In genomic region chr1:211013346-211014240, GRCh38 we compare ENCODE assay signal across 17 cellular contexts.
DNase-seq lines count a peak whose midpoint lies in the region; ATAC-seq and TF ChIP-seq lines count a peak whose summit lies in the region.
"Had no signal": no experiment of that assay in that cellular context is flagged by ENCODE, and none has a peak within 500 bp of the region (broad histone marks: within the 10 kb centered on the region; RNA-seq: fewer than 3 reads in every experiment).

No MANE protein-coding gene starts in this region.

- H3K4me3 Mint-ChIP-seq in effector memory CD8-positive, alpha-beta T cell = no peak overlapping the region
- H3K4me3 Mint-ChIP-seq: CD4-positive, CD25-positive, alpha-beta regulatory T cell had no signal

- H3K27me3 Mint-ChIP-seq in effector memory CD8-positive, alpha-beta T cell = peaks cover 43 to 86% of the 10 kb centered on the region in 2 donors

- no peak overlapping the region for H3K27ac Mint-ChIP-seq in effector memory CD8-positive, alpha-beta T cell
- H3K27ac Mint-ChIP-seq: CD4-positive, CD25-positive, alpha-beta regulatory T cell had no signal

- no peaks in the 10 kb centered on the region for H3K36me3 Mint-ChIP-seq in effector memory CD8-positive, alpha-beta T cell (ENCODE audit: insufficient read depth)
- H3K36me3 Mint-ChIP-seq: CD4-positive, CD25-positive, alpha-beta regulatory T cell had no signal

- peaks cover 0 to 2% of the 10 kb centered on the region in 2 donors for H3K9me3 Mint-ChIP-seq in effector memory CD8-positive, alpha-beta T cell

- H3K9me3 ChIP-seq in vagina = no peaks in the 10 kb centered on the region
- H3K9me3 ChIP-seq: A549 had no signal

- peak; percentile 62 for ATAC-seq in left lobe of liver
- ATAC-seq in HG02763 (IDR thresholded peaks at IDR 0.05; ENCODE audit: unreplicated experiment) = no peak
- no peak for ATAC-seq in HG02973 (IDR thresholded peaks at IDR 0.05; ENCODE audit: unreplicated experiment)
- ATAC-seq in effector memory CD8-positive, alpha-beta T cell (replicated peaks) = no peak

- H3K36me3 ChIP-seq in vagina = no peaks in the 10 kb centered on the region

- intact Hi-C loops in vagina (cut with DNase I) = no loop called here

- H3K4me1 Mint-ChIP-seq in effector memory CD8-positive, alpha-beta T cell (ENCODE audit: low read depth in 2 of 2) = no peaks in the 10 kb centered on the region
- H3K4me1 Mint-ChIP-seq: CD4-positive, CD25-positive, alpha-beta regulatory T cell had no signal

- no peak for TF ChIP-seq POLR2A in vagina (IDR thresholded peaks at IDR 0.05)

- no peaks in the 10 kb centered on the region for H3K4me1 ChIP-seq in vagina
- H3K4me1 ChIP-seq: A549 had no signal

- no peak overlapping the region for H3K4me3 ChIP-seq in vagina
- H3K4me3 ChIP-seq: A549 had no signal

- no peak overlapping the region for H3K27ac ChIP-seq in vagina
- H3K27ac ChIP-seq: A549 had no signal

- TF ChIP-seq CTCF in vagina (IDR thresholded peaks at IDR 0.05) = no peak

- no peaks in the 10 kb centered on the region for H3K27me3 ChIP-seq in vagina

- in situ Hi-C loops in G401 (cut with HindIII; ENCODE audit: low sequenced_read_pairs) (no loop called here), SK-MEL-5 (cut with HindIII; ENCODE audit: low pct_unique_long_range_greater_than_20kb, low sequenced_read_pairs) (no loop called here)

- DNase-seq in AG08395 (ENCODE audit: low spot score) (peak; percentile 52), G401 (ENCODE audit: low spot score) (peak; percentile 75), SK-MEL-5 (ENCODE audit: low read depth, low spot score) (peak; percentile 28), left lobe of liver (ENCODE audit: low spot score) (no peak), vagina (ENCODE audit: extremely low spot score in 2 of 2) (no peak)
- no peak for DNase-seq in effector memory CD8-positive, alpha-beta T cell
- DNase-seq: CD4-positive, CD25-positive, alpha-beta regulatory T cell; Kasumi-1; NCI-H146; NCI-H2081 treated with DMSO at 0.1 percent for 48 hours; NCI-H2227 treated with DMSO at 0.1 percent for 48 hours; NCI-H526; NK-92 treated with Interleukin-12 subunit alpha and Interleukin-12 subunit beta, amount 100 ng/mL, for 24 hours; OCI-M1 had no signal

Comparison
In these comparisons a context has a peak if more than half of its experiments do, and no peak if none do; other contexts are left out.
1. DNase-seq: peak in AG08395 (single experiment), G401 (single experiment) and SK-MEL-5 (single experiment); none in left lobe of liver (single experiment), vagina (0 of 2) and effector memory CD8-positive, alpha-beta T cell (0 of 3).